8 cellular contexts compared by ENCODE assay signal in the genomic region with DNA sequence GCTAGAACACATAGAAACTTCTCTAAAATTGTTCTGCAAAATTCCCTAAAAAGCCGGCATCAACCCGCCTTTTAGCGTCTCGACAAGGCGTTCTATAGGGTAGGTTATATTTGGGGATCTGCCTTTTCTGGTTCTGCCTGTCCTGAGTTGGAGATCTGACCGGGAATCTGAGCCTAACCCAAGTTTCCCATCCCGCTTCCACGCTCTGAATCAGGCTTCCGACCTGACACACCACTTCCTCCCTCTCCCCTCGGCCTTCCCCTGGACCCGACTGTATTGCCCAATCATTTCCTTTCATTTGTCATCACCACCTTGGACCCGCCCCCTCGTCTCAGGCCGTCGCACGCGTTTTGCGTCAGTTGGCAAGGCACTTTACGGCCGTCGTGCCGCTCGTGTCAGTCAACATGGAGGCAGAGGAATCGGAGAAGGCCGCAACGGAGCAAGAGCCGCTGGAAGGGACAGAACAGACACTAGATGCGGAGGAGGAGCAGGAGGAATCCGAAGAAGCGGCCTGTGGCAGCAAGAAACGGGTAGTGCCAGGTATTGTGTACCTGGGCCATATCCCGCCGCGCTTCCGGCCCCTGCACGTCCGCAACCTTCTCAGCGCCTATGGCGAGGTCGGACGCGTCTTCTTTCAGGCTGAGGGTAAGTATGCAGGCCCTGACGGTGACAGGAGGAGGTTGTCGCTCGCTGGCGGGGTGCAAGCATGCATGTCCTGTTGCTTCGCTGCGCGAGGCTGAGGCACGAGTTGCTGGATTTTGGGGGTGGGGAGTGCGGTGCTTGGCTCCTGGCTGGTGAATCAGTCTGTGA. TPM values are rescaled to one million over a fixed set of nuclear protein-coding genes. Genes with fewer than 3 reads are reported as not detected.
DNase-seq lines count a peak whose midpoint lies in the region; TF ChIP-seq lines count a peak whose summit lies in the region.

Gene ABT1 (plus strand): TSS at position 375 of the 810 bp plus-strand sequence. CDS start 30 bp downstream, at position 405.

- H3K9me3 ChIP-seq in SJSA1 (replicated peaks) (no peaks in the 10 kb centered on the region), neuron (ENCODE audit: low read length) (no peaks in the 10 kb centered on the region), subcutaneous abdominal adipose tissue (ENCODE audit: control insufficient read depth in 5 of 5, low read length in 5 of 5) (no peaks in the 10 kb centered on the region)

- H3K27me3 ChIP-seq in SJSA1 (replicated peaks): peaks cover 7% of the 10 kb centered on the region; the same call in 1 of the 2 replicates
- peaks cover 12% of the 10 kb centered on the region for H3K27me3 ChIP-seq in neuron (ENCODE audit: insufficient read depth, low read length)
- peaks cover 0 to 18% (median 12%) of the 10 kb centered on the region in 5 donors for H3K27me3 ChIP-seq in subcutaneous abdominal adipose tissue (ENCODE audit: control insufficient read depth in 5 of 5, insufficient read depth in 4 of 5, low read length in 5 of 5)

- H3K36me3 ChIP-seq in SJSA1 (peaks cover 30% of the 10 kb centered on the region), neuron (ENCODE audit: insufficient read depth, low read length) (peaks cover 21% of the 10 kb centered on the region), subcutaneous abdominal adipose tissue (ENCODE audit: control insufficient read depth in 5 of 5, insufficient read depth in 5 of 5, low read length in 5 of 5) (peaks cover 5 to 25% (median 19%) of the 10 kb centered on the region in 5 donors)

- H3K9ac ChIP-seq in subcutaneous abdominal adipose tissue (ENCODE audit: low read length in 5 of 5): peak within 1 kb of the TSS; percentile 87 to 99 (median 99)

- CTCF ChIA-PET in HEK293T (lab: Yijun Ruan, JAX): interaction anchor here (3.4 kb wide), 1 partner anchor 18 kb away, joined by 27 read pairs; no protein-coding TSS in a partner anchor

- H3K27ac ChIP-seq in SJSA1: peak within 1 kb of the TSS; percentile 69
- peak within 1 kb of the TSS; percentile 87 for H3K27ac ChIP-seq in subcutaneous abdominal adipose tissue (ENCODE audit: low read depth, low read length)

- H3K4me3 ChIP-seq in SJSA1 (peak within 1 kb of the TSS; percentile 76), neuron (ENCODE audit: low read length) (peak within 1 kb of the TSS; percentile 75), subcutaneous abdominal adipose tissue (ENCODE audit: low read depth in 1 of 5, low read length in 5 of 5) (peak within 1 kb of the TSS; percentile 97 to 100 (median 99))

- peaks cover 15% of the 10 kb centered on the region for H3K4me1 ChIP-seq in SJSA1 (replicated peaks)
- peaks cover 15% of the 10 kb centered on the region for H3K4me1 ChIP-seq in neuron (ENCODE audit: insufficient read depth, low read length)
- H3K4me1 ChIP-seq in subcutaneous abdominal adipose tissue (ENCODE audit: control insufficient read depth in 5 of 5, insufficient read depth in 5 of 5, low read length in 5 of 5): peaks cover 6 to 28% (median 24%) of the 10 kb centered on the region in 5 donors

- POLR2A ChIA-PET in HEK293T (lab: Yijun Ruan, JAX): interaction anchor here (0.9 to 4.6 kb wide), 6 partner anchors 16 to 506 kb away, joined by 3 to 43 read pairs (median 4); a partner anchor contains a TSS

- peak; percentile 92 for DNase-seq in GF-D8 (lab: John Stamatoyannopoulos, UW)
- peak; percentile 95 for DNase-seq in HEK293T (ENCODE audit: extremely low spot score)
- DNase-seq in MV-4-11 (lab: John Stamatoyannopoulos, UW): peak; percentile 96
- peak; percentile 97 for DNase-seq in SJSA1 (ENCODE audit: low read depth in 1 of 2, low spot score in 2 of 2)
- peak; percentile 89 to 93 (median 92) for DNase-seq in activated naive CD4-positive, alpha-beta T cell (lab: John Stamatoyannopoulos, UW)
- peak; percentile 98 for DNase-seq in foreskin melanocyte

- H2AFZ ChIP-seq in neuron (ENCODE audit: low read depth, low read length): no peak within 1 kb of the TSS

TF ChIP-seq in HEK293T, 16 proteins besides CTCF, POLR2A, EP300 and RAD21:
- TF ChIP-seq TARDBP (IDR thresholded peaks at IDR 0.05) (no peak), ZNF384 (IDR thresholded peaks at IDR 0.05) (no peak), FOXK2 (IDR thresholded peaks at IDR 0.05) (peak; percentile 96), SP1 (IDR thresholded peaks at IDR 0.05) (no peak), CTBP1 (IDR thresholded peaks at IDR 0.05; ENCODE audit: borderline replicate concordance) (no peak), FOXM1 (IDR thresholded peaks at IDR 0.05; ENCODE audit: borderline replicate concordance) (no peak), ELF4 (IDR thresholded peaks at IDR 0.05) (peak; percentile 73), NFRKB (IDR thresholded peaks at IDR 0.05) (no peak), LEF1 (IDR thresholded peaks at IDR 0.05; ENCODE audit: borderline replicate concordance) (no peak), BHLHE40 (IDR thresholded peaks at IDR 0.05; ENCODE audit: borderline replicate concordance) (no peak), HDGF (IDR thresholded peaks at IDR 0.05; ENCODE audit: borderline replicate concordance) (no peak), FOXA1 (IDR thresholded peaks at IDR 0.05) (no peak), ARNT (IDR thresholded peaks at IDR 0.05) (no peak), L3MBTL2 (conservative IDR thresholded peaks at IDR 0.05) (peak; percentile 45), SUZ12 (IDR thresholded peaks at IDR 0.05) (no peak)
- TF ChIP-seq, protein P1, sequence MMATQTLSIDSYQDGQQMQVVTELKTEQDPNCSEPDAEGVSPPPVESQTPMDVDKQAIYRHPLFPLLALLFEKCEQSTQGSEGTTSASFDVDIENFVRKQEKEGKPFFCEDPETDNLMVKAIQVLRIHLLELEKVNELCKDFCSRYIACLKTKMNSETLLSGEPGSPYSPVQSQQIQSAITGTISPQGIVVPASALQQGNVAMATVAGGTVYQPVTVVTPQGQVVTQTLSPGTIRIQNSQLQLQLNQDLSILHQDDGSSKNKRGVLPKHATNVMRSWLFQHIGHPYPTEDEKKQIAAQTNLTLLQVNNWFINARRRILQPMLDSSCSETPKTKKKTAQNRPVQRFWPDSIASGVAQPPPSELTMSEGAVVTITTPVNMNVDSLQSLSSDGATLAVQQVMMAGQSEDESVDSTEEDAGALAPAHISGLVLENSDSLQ (IDR thresholded peaks at IDR 0.05): peak; percentile 98
TF ChIP-seq in HEK293T: peak in this region for 4.

RNA-seq across cellular contexts. Expression of gene ABT1, which starts in this region (rescaled TPM):
- total RNA-seq in SJSA1 (2014; rRNA removed; shearing (Covaris generic)): 16.9 and 27.4 TPM in 2 replicates

Comparison
In these comparisons a context has a peak if more than half of its experiments do, and no peak if none do; other contexts are left out.
1. Peak in every context shown above with its lines: DNase-seq, H3K4me3 ChIP-seq and H3K27ac ChIP-seq.